Comparison of ENCODE assay signal across 12 cellular contexts in genomic region chr3:190697901-190698300, GRCh38.
DNase-seq lines count a peak whose midpoint lies in the region; ATAC-seq and TF ChIP-seq lines count a peak whose summit lies in the region.
"Had no signal": no experiment of that assay in that cellular context is flagged by ENCODE, and none has a peak within 500 bp of the region (broad histone marks: within the 10 kb centered on the region; RNA-seq: fewer than 3 reads in every experiment).

No MANE protein-coding gene starts in this region.

- H3K4me1 ChIP-seq in BLaER1 treated with 17β-estradiol and CSF1 and Interleukin-3, amounts not matched to agents 10 nM and 100 nM, result peaks cover 8 to 18% (median 11%) of the 10 kb centered on the region in 10 experiments
- peaks cover 19% of the 10 kb centered on the region for H3K4me1 ChIP-seq in PC-3 (ENCODE audit: insufficient read depth, low read length)

- peak overlapping the region; percentile 10; the same call in 1 of the 2 replicates for H2AFZ ChIP-seq in PC-3 (ENCODE audit: low read length)

- DNase-seq in PC-3 (peak; percentile 47), fibroblast of gingiva (ENCODE audit: low read depth) (peak; percentile 88), renal cortical epithelial cell (ENCODE audit: low read depth) (peak; percentile 89), globus pallidus (ENCODE audit: low spot score) (no peak), HUDEP-2 (lab: John Stamatoyannopoulos, UW; ENCODE audit: unreplicated experiment in 76 of 76) (no peak), UCSD-AML1 (lab: John Stamatoyannopoulos, UW; ENCODE audit: unreplicated experiment) (no peak)
- DNase-seq: CD8-positive, alpha-beta T cell; NK-92 treated with Interleukin-12 subunit alpha and Interleukin-12 subunit beta, amount 100 ng/mL, for 24 hours; stimulated activated naive CD8-positive, alpha-beta T cell treated with anti-CD3 and anti-CD28 coated beads, Interleukin-15, Interleukin-2, amounts not matched to agents 100 U/mL and 50 U/mL, for 24 hours had no signal

- H3K9me3 ChIP-seq in BLaER1 treated with 17β-estradiol and CSF1 and Interleukin-3, amounts not matched to agents 10 nM and 100 nM (replicated peaks in 1 of 11), result peaks cover 0 to 11% (median 0%) of the 10 kb centered on the region in 11 experiments; a peak in 3 of 22 replicates
- no peaks in the 10 kb centered on the region for H3K9me3 ChIP-seq in PC-3 (ENCODE audit: low read length)

- no peaks in the 10 kb centered on the region for H3K36me3 ChIP-seq in BLaER1 treated with 17β-estradiol and CSF1 and Interleukin-3, amounts not matched to agents 10 nM and 100 nM
- no peaks in the 10 kb centered on the region for H3K36me3 ChIP-seq in PC-3 (ENCODE audit: low read depth, low read length)

- peak; percentile 67 for ATAC-seq in PC-3
- ATAC-seq in GM18858 (IDR thresholded peaks at IDR 0.05; ENCODE audit: unreplicated experiment), result no peak
- ATAC-seq: activated T-cell treated with anti-CD3 and anti-CD28 coated beads, Interleukin-2, amount 50 U/mL, for 72 hours; CD8-positive, alpha-beta T cell; stimulated activated naive CD8-positive, alpha-beta T cell treated with anti-CD3 and anti-CD28 coated beads, Interleukin-15, Interleukin-2, amounts not matched to agents 100 U/mL and 50 U/mL, for 24 hours had no signal

- no peaks in the 10 kb centered on the region for H3K79me2 ChIP-seq in PC-3 (ENCODE audit: low read length)

- no TSS peak for BruUV-seq in PC-3 (replicated peaks; lab: Mats Ljungman, UMichigan)

- H3F3A ChIP-seq in PC-3 (ENCODE audit: low read length, unreplicated experiment), result no peaks in the 10 kb centered on the region

- H3K27ac ChIP-seq in BLaER1 treated with 17β-estradiol and CSF1 and Interleukin-3, amounts not matched to agents 10 nM and 100 nM, result no peak overlapping the region; a peak in 1 of 22 replicates
- no peak overlapping the region for H3K27ac ChIP-seq in PC-3 (ENCODE audit: low read length)

- CTCF ChIA-PET in PC-3 (lab: Charles Lee), result no interaction called here

- H3K9me2 ChIP-seq in PC-3 (replicated peaks; ENCODE audit: low read length), result no peaks in the 10 kb centered on the region

- peak overlapping the region; percentile 39 to 71 (median 62); a peak in 21 of 22 replicates for H3K4me2 ChIP-seq in BLaER1 treated with 17β-estradiol and CSF1 and Interleukin-3, amounts not matched to agents 10 nM and 100 nM
- peak overlapping the region; percentile 23 for H3K4me2 ChIP-seq in PC-3 (ENCODE audit: low read length)

- no peak overlapping the region for H3K4me3 ChIP-seq in BLaER1 treated with 17β-estradiol and CSF1 and Interleukin-3, amounts not matched to agents 10 nM and 100 nM
- 0 out of 2 replicates have a peak overlapping the region, but pooled peaks have one; percentile 3 for H3K4me3 ChIP-seq in PC-3 (ENCODE audit: low read length)

- no peak overlapping the region for H3K9ac ChIP-seq in BLaER1 treated with 17β-estradiol and CSF1 and Interleukin-3, amounts not matched to agents 10 nM and 100 nM
- H3K9ac ChIP-seq in PC-3 (ENCODE audit: low read length), result no peak overlapping the region

- TF ChIP-seq CTCF in PC-3 (conservative IDR thresholded peaks at IDR 0.05; ENCODE audit: low read depth, low read length), result no peak

- POLR2A ChIA-PET in PC-3 (lab: Charles Lee; ENCODE audit: unreplicated experiment), result interaction anchor here (0.6 kb wide), 1 partner anchor 736 kb away, joined by 3 read pairs; no protein-coding TSS in a partner anchor

- intact Hi-C loops in PC-3 (cut with micrococcal nuclease), result loop anchor here (1.0 to 5.0 kb wide), 4 partner anchors 184 to 737 kb away; partner anchors contain the start of gene IL1RAP

- no peaks in the 10 kb centered on the region for H3K27me3 ChIP-seq in BLaER1 treated with 17β-estradiol and CSF1 and Interleukin-3, amounts not matched to agents 10 nM and 100 nM
- H3K27me3 ChIP-seq in PC-3 (ENCODE audit: low read length), result no peaks in the 10 kb centered on the region

- H4K20me1 ChIP-seq in BLaER1 treated with 17β-estradiol and CSF1 and Interleukin-3, amounts not matched to agents 10 nM and 100 nM, result no peaks in the 10 kb centered on the region
- H4K20me1 ChIP-seq in PC-3 (ENCODE audit: low read length), result no peaks in the 10 kb centered on the region

Comparison
In these comparisons a context has a peak if more than half of its experiments do, and no peak if none do; other contexts are left out.
1. DNase-seq: peak in PC-3 (single experiment), fibroblast of gingiva (single experiment) and renal cortical epithelial cell (single experiment); none in globus pallidus (single experiment), HUDEP-2 (0 of 76) and UCSD-AML1 (single experiment).